Comparison of ENCODE assay signal across 1 cellular context in genomic region chr3:187023340-187023739, GRCh38.
TF ChIP-seq lines count a peak whose summit lies in the region.

No MANE protein-coding gene starts in this region.

TF ChIP-seq in K562, 482 proteins besides CTCF, POLR2A, EP300 and RAD21:
- TF ChIP-seq ZNF146 (CRISPR knock-in tag; IDR thresholded peaks at IDR 0.05; ENCODE audit: unreplicated experiment) (peak; percentile 100), SMARCA5 (IDR thresholded peaks at IDR 0.05) (peak; percentile 83), BCOR (IDR thresholded peaks at IDR 0.05) (peak; percentile 92), GTF2A2 (tag; IDR thresholded peaks at IDR 0.05) (0 out of 2 replicates have a peak, but pooled peaks have one; percentile 30), HDAC2 (IDR thresholded peaks at IDR 0.05) (0 out of 2 replicates have a peak, but pooled peaks have one; percentile 44), KDM1A (IDR thresholded peaks at IDR 0.05) (peak; percentile 75 to 88), ARNT (IDR thresholded peaks at IDR 0.05) (0 out of 4 replicates have a peak, but pooled peaks of 1 of the 2 experiments have one; percentile 61), CBFA2T3 (IDR thresholded peaks at IDR 0.05) (0 out of 2 replicates have a peak, but pooled peaks have one; percentile 2), CHAMP1 (IDR thresholded peaks at IDR 0.05) (peak; percentile 41; the same call in 1 of the 2 replicates), HDAC1 (IDR thresholded peaks at IDR 0.05) (0 out of 4 replicates have a peak, but pooled peaks of 1 of the 2 experiments have one; percentile 36), RBM25 (IDR thresholded peaks at IDR 0.05; ENCODE audit: low read depth, low read length, severe bottlenecking) (peak; percentile 58)
